In the genomic region with DNA sequence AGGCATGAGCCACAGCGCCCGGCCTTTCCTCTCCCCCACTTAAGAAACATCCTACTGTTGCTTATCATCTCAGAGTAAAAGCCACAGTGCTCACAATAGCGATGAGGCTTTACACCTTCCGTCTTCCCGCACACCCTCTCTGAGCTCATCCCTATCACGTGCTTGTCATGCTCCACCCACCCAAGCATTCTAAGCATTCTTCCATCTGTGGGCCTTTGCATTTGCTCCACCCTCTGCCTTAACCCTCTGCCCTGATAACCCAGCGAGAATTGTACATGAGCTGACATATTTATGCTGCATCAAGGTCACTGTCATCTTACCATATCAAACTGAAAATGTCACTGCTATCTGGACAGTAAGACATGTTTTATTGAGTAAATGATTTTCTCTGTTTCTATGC, we compare ENCODE assay signal across 24 cellular contexts. TPM values are rescaled to one million over a fixed set of nuclear protein-coding genes. Genes with fewer than 3 reads are reported as not detected.
"Had no signal": no experiment of that assay in that cellular context is flagged by ENCODE, and none has a peak within 500 bp of the region (broad histone marks: within the 10 kb centered on the region; RNA-seq: fewer than 3 reads in every experiment).

No MANE protein-coding gene starts in this region.

- ATAC-seq: gastroesophageal sphincter; left lobe of liver; mucosa of descending colon; naive thymus-derived CD8-positive, alpha-beta T cell; stimulated activated naive B cell treated with anti-CD40 and anti-IgM and Interleukin-4, amounts not matched to agents 10 μg/mL and 1 μg/mL and 100 μg/mL, for 72 hours had no signal

- H3K4me1 Mint-ChIP-seq: naive thymus-derived CD8-positive, alpha-beta T cell; stimulated activated naive B cell treated with anti-CD40 and anti-IgM and Interleukin-4, amounts not matched to agents 10 μg/mL and 1 μg/mL and 100 μg/mL, for 72 hours had no signal

- H3K4me1 ChIP-seq: esophagus squamous epithelium, gastroesophageal sphincter, sigmoid colon, stomach, transverse colon had no signal

- H3K27ac ChIP-seq: dorsolateral prefrontal cortex, epithelial cell of prostate, esophagus squamous epithelium, gastroesophageal sphincter, sigmoid colon, skin epidermis, stomach, thoracic aorta, transverse colon had no signal

- H3K4me3 ChIP-seq: dorsolateral prefrontal cortex, esophagus squamous epithelium, gastroesophageal sphincter, mucosa of descending colon, sigmoid colon, skin epidermis, stomach, thoracic aorta, transverse colon had no signal

- H3K36me3 ChIP-seq: esophagus squamous epithelium, gastroesophageal sphincter, sigmoid colon, stomach, thoracic aorta, transverse colon had no signal

- H3K27ac Mint-ChIP-seq: naive thymus-derived CD8-positive, alpha-beta T cell; stimulated activated naive B cell treated with anti-CD40 and anti-IgM and Interleukin-4, amounts not matched to agents 10 μg/mL and 1 μg/mL and 100 μg/mL, for 72 hours had no signal

- H3K9me3 ChIP-seq: esophagus squamous epithelium, mucosa of descending colon, sigmoid colon, thoracic aorta, transverse colon had no signal

- H3K4me3 Mint-ChIP-seq: naive thymus-derived CD8-positive, alpha-beta T cell; stimulated activated naive B cell treated with anti-CD40 and anti-IgM and Interleukin-4, amounts not matched to agents 10 μg/mL and 1 μg/mL and 100 μg/mL, for 72 hours had no signal

- H3K27me3 ChIP-seq: dorsolateral prefrontal cortex, esophagus squamous epithelium, gastroesophageal sphincter, sigmoid colon, stomach, transverse colon had no signal

- DNase-seq: cortex of kidney; dorsolateral prefrontal cortex; effector memory CD4-positive, alpha-beta T cell; esophagus squamous epithelium; foreskin fibroblast; mammary epithelial cell; mucosa of descending colon; naive thymus-derived CD8-positive, alpha-beta T cell; sigmoid colon; stimulated activated CD4-positive, alpha-beta T cell treated with anti-CD3 and anti-CD28 coated beads, Interleukin-2, amount 100 ng/mL, for 24 hours; stimulated activated CD4-positive, alpha-beta T cell treated with anti-CD3 and anti-CD28 coated beads, Interleukin-4, amount 100 ng/mL, for 4 hours; stimulated activated naive B cell treated with anti-CD40 and anti-IgM and Interleukin-4, amounts not matched to agents 10 μg/mL and 1 μg/mL and 100 μg/mL, for 72 hours; stomach; substantia nigra; transverse colon had no signal

RNA-seq across cellular contexts. Expression of gene FOXI3, which starts 22.6 kb away (rescaled TPM):
- total RNA-seq: esophagus squamous epithelium; gastroesophageal sphincter; left lobe of liver; mucosa of descending colon; naive thymus-derived CD8-positive, alpha-beta T cell; osteocyte; pulmonary artery endothelial cell; sigmoid colon; thoracic aorta; transverse colon; urinary bladder had no signal
- polyA plus RNA-seq: naive thymus-derived CD8-positive, alpha-beta T cell; neural cell; sigmoid colon; stomach; urinary bladder had no signal
